Comparison of ENCODE assay signal across 13 cellular contexts in genomic region chr7:36862685-36863375, GRCh38.
"Had no signal": no experiment of that assay in that cellular context is flagged by ENCODE, and none has a peak within 500 bp of the region (broad histone marks: within the 10 kb centered on the region; RNA-seq: fewer than 3 reads in every experiment).

No MANE protein-coding gene starts in this region.

- ATAC-seq: activated T-cell treated with anti-CD3 and anti-CD28 coated beads, Interleukin-2, amount 50 U/mL, for 72 hours; gastrocnemius medialis; left ventricle myocardium superior had no signal

- H3K4me3 Mint-ChIP-seq: activated naive CD8-positive, alpha-beta T cell treated with anti-CD3 and anti-CD28 coated beads, Interleukin-2, amount 10 ng/mL, durations not matched to agents 7 days and 5 days; activated T-cell treated with anti-CD3 and anti-CD28 coated beads, Interleukin-2, amount 50 U/mL, for 72 hours; T-helper 2 cell treated with Interferon-gamma antibody and Interleukin-4, amounts not matched to agents 5 μg/mL and 100 μg/mL, for 36 hours had no signal

- H3K9me3 Mint-ChIP-seq: activated naive CD8-positive, alpha-beta T cell treated with anti-CD3 and anti-CD28 coated beads, Interleukin-2, amount 10 ng/mL, durations not matched to agents 7 days and 5 days; T-helper 2 cell treated with Interferon-gamma antibody and Interleukin-4, amounts not matched to agents 5 μg/mL and 100 μg/mL, for 36 hours had no signal

- DNase-seq: activated CD4-positive, alpha-beta T cell treated with anti-CD3 and anti-CD28 coated beads, Interleukin-2, amount 50 U/mL, for 48 hours; activated CD4-positive, CD25-positive, alpha-beta regulatory T cell treated with anti-CD3 and anti-CD28 coated beads, Interleukin-2, amount 50 U/mL, for 72 hours; activated CD8-positive, alpha-beta memory T cell treated with anti-CD3 and anti-CD28 coated beads, Interleukin-2, amount 50 U/mL, for 4 hours; activated naive CD8-positive, alpha-beta T cell treated with anti-CD3 and anti-CD28 coated beads, Interleukin-2, amount 10 ng/mL, durations not matched to agents 7 days and 5 days; activated T-cell treated with anti-CD3 and anti-CD28 coated beads, Interleukin-2, amount 50 U/mL, for 72 hours; aorta; effector CD8-positive, alpha-beta T cell; gastrocnemius medialis; kidney; left ventricle myocardium superior; mesendoderm; SW 1271 had no signal

- H3K27me3 Mint-ChIP-seq: activated naive CD8-positive, alpha-beta T cell treated with anti-CD3 and anti-CD28 coated beads, Interleukin-2, amount 10 ng/mL, durations not matched to agents 7 days and 5 days had no signal
